9 cellular contexts compared by ENCODE assay signal in genomic region chr7:33423646-33424020, GRCh38.
DNase-seq lines count a peak whose midpoint lies in the region; ATAC-seq, FAIRE-seq and TF ChIP-seq lines count a peak whose summit lies in the region.
"Had no signal": no experiment of that assay in that cellular context is flagged by ENCODE, and none has a peak within 500 bp of the region (broad histone marks: within the 10 kb centered on the region; RNA-seq: fewer than 3 reads in every experiment).

No MANE protein-coding gene starts in this region.

- peaks cover under 1% of the 10 kb centered on the region for H3K27me3 Mint-ChIP-seq in Calu3 (ENCODE audit: unreplicated experiment)

- peak; percentile 71 for TF ChIP-seq CTCF in Calu3 (IDR thresholded peaks at IDR 0.05; ENCODE audit: unreplicated experiment)
- peak; percentile 43; the same call in 1 of the 2 replicates for TF ChIP-seq CTCF in Panc1 (IDR thresholded peaks at IDR 0.05)
- peak; percentile 39 for TF ChIP-seq CTCF in HepG2 (CRISPR knock-in tag; IDR thresholded peaks at IDR 0.05)

- intact Hi-C loops in Calu3 (cut with micrococcal nuclease; ENCODE audit: unreplicated experiment): loop anchor here (10.0 kb wide), 3 partner anchors 179 to 321 kb away; no protein-coding TSS in a partner anchor
- intact Hi-C loops in Panc1 (cut with micrococcal nuclease; ENCODE audit: unreplicated experiment): no loop called here
- intact Hi-C loops in HepG2 (cut with micrococcal nuclease; ENCODE audit: unreplicated experiment): no loop called here

- CTCF ChIA-PET in Calu3 (lab: Charles Lee): interaction anchor here (0.7 to 1.5 kb wide), 2 partner anchors 10 to 509 kb away, joined by 3 to 6 read pairs; no protein-coding TSS in a partner anchor
- CTCF ChIA-PET in Panc1 (lab: Charles Lee): no interaction called here
- CTCF ChIA-PET in HepG2 (lab: Yijun Ruan, JAX; ENCODE audit: low intra/inter-chr PET ratio, low total read pairs): interaction anchor here (1.3 kb wide), 1 partner anchor 321 kb away, joined by 3 read pairs; no protein-coding TSS in a partner anchor

- no peaks in the 10 kb centered on the region for H3K79me2 ChIP-seq in HepG2 (ENCODE audit: insufficient read depth, low read length)

- no peaks in the 10 kb centered on the region for H3K4me1 ChIP-seq in Panc1 (ENCODE audit: control insufficient read depth, insufficient read depth, low read length)
- H3K4me1 ChIP-seq in HepG2 (ENCODE audit: insufficient read depth, low read length): no peaks in the 10 kb centered on the region

- no peak overlapping the region for H3K4me2 ChIP-seq in HepG2 (ENCODE audit: low read depth, low read length)

- H3K27ac Mint-ChIP-seq in Calu3 (ENCODE audit: unreplicated experiment): no peak overlapping the region

- in situ Hi-C loops in Panc1 (cut with HindIII; ENCODE audit: low pct_unique_long_range_greater_than_20kb, low sequenced_read_pairs) (no loop called here), HepG2 (cut with HindIII; ENCODE audit: extremely low pct_ligation_motif_present, low pct_unique_long_range_greater_than_20kb) (no loop called here)

- peak; percentile 55 for DNase-seq in Calu3
- DNase-seq in Panc1 (ENCODE audit: low read depth, low spot score): peak; percentile 4
- peak; percentile 16 for DNase-seq in HepG2 (ENCODE audit: low spot score)
- no peak for DNase-seq in activated gamma-delta T cell (lab: John Stamatoyannopoulos, UW)
- DNase-seq in activated T-cell treated with anti-CD3 and anti-CD28 coated beads for 4 hours: no peak
- no peak for DNase-seq in substantia nigra (lab: John Stamatoyannopoulos, UW)

- H3K9ac ChIP-seq in HepG2 (ENCODE audit: insufficient read depth, low read depth, low read length): no peak overlapping the region

- H3K36me3 ChIP-seq in Panc1 (ENCODE audit: control insufficient read depth, insufficient read depth, low read length) (no peaks in the 10 kb centered on the region), HepG2 (replicated peaks in 1 of 2; ENCODE audit: control insufficient read depth in 1 of 2, insufficient read depth in 2 of 2, low read length in 2 of 2) (no peaks in the 10 kb centered on the region)

- no peaks in the 10 kb centered on the region for H3K27me3 ChIP-seq in Panc1 (ENCODE audit: control insufficient read depth, insufficient read depth, low read length)
- H3K27me3 ChIP-seq in HepG2 (ENCODE audit: control insufficient read depth in 1 of 2, insufficient read depth in 2 of 2, low read length in 2 of 2): no peaks in the 10 kb centered on the region

- H3K9me3 ChIP-seq in Panc1 (ENCODE audit: control insufficient read depth, insufficient read depth, low read depth, low read length) (no peaks in the 10 kb centered on the region), HepG2 (ENCODE audit: low read length) (no peaks in the 10 kb centered on the region)

- H3K27ac ChIP-seq in Panc1 (ENCODE audit: low read length): no peak overlapping the region
- H3K27ac ChIP-seq in HepG2 (ENCODE audit: extremely low read length, insufficient read depth, low read length): no peak overlapping the region
- no peak overlapping the region for H3K27ac ChIP-seq in substantia nigra (ENCODE audit: low read depth, low read length, poor library complexity, severe bottlenecking)
- H3K27ac ChIP-seq: epithelial cell of prostate had no signal

- BruUV-seq in Calu3 (replicated peaks; lab: Mats Ljungman, UMichigan) (no TSS peak), Panc1 (replicated peaks; lab: Mats Ljungman, UMichigan) (no TSS peak), HepG2 (replicated peaks; lab: Mats Ljungman, UMichigan) (no TSS peak)

- no peak overlapping the region for H3K4me3 Mint-ChIP-seq in Calu3 (ENCODE audit: low read depth, unreplicated experiment)

- H3K36me3 Mint-ChIP-seq in Calu3 (ENCODE audit: insufficient read depth, unreplicated experiment): no peaks in the 10 kb centered on the region

- H3K9me3 Mint-ChIP-seq in Calu3 (ENCODE audit: low read depth, unreplicated experiment): no peaks in the 10 kb centered on the region

- WGBS in HepG2 (ENCODE audit: low lambda C conversion rate): 4% methylated on average over 1 of the region's 1 CpG

- no peak for FAIRE-seq in HepG2 (lab: Jason Lieb, UNC)

- H4K20me1 ChIP-seq in HepG2 (ENCODE audit: insufficient read depth, low read length): no peaks in the 10 kb centered on the region

- no peak for TF ChIP-seq EP300 in HepG2 (IDR thresholded peaks at IDR 0.05; ENCODE audit: low read depth in 2 of 2, low read length in 2 of 2)
- TF ChIP-seq EP300 in HepG2 (CRISPR knock-in tag; IDR thresholded peaks at IDR 0.05; ENCODE audit: borderline replicate concordance): no peak

- no peaks in the 10 kb centered on the region for H3K4me1 Mint-ChIP-seq in Calu3 (ENCODE audit: low read depth, unreplicated experiment)

- no peak for TF ChIP-seq RAD21 in HepG2 (CRISPR knock-in tag; IDR thresholded peaks at IDR 0.05)

- no peak overlapping the region for H2AFZ ChIP-seq in HepG2 (ENCODE audit: low read length)

- no peak overlapping the region for H3K4me3 ChIP-seq in Panc1 (ENCODE audit: low read depth in 2 of 2, low read length in 2 of 2)
- no peak overlapping the region for H3K4me3 ChIP-seq in HepG2 (replicated peaks in 1 of 3; ENCODE audit: insufficient read depth in 1 of 3, low read depth in 2 of 3, low read length in 3 of 3)

- ATAC-seq in GM18907 (IDR thresholded peaks at IDR 0.05; ENCODE audit: unreplicated experiment) (peak; percentile 95), HG03045 (IDR thresholded peaks at IDR 0.05; ENCODE audit: unreplicated experiment) (peak; percentile 86), Panc1 (no peak), HepG2 (no peak)

- TF ChIP-seq POLR2A in HepG2 (IDR thresholded peaks at IDR 0.05; ENCODE audit: insufficient read depth in 1 of 2, low read depth in 2 of 2, low read length in 2 of 2): no peak

- POLR2A ChIA-PET in Panc1 (lab: Charles Lee): no interaction called here
- POLR2A ChIA-PET in HepG2 (lab: Yijun Ruan, JAX): no interaction called here

TF ChIP-seq in HepG2, 621 proteins besides CTCF, POLR2A, EP300 and RAD21:
- TF ChIP-seq, protein P1, sequence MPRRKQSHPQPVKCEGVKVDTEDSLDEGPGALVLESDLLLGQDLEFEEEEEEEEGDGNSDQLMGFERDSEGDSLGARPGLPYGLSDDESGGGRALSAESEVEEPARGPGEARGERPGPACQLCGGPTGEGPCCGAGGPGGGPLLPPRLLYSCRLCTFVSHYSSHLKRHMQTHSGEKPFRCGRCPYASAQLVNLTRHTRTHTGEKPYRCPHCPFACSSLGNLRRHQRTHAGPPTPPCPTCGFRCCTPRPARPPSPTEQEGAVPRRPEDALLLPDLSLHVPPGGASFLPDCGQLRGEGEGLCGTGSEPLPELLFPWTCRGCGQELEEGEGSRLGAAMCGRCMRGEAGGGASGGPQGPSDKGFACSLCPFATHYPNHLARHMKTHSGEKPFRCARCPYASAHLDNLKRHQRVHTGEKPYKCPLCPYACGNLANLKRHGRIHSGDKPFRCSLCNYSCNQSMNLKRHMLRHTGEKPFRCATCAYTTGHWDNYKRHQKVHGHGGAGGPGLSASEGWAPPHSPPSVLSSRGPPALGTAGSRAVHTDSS (CRISPR knock-in tag; conservative IDR thresholded peaks at IDR 0.05): no peak
- TF ChIP-seq ZNF563 (CRISPR knock-in tag; IDR thresholded peaks at IDR 0.05): no peak
- no peak for TF ChIP-seq ZNF577 (CRISPR knock-in tag; IDR thresholded peaks at IDR 0.05; ENCODE audit: borderline replicate concordance, low read depth)
- no peak for TF ChIP-seq SMARCC2 (IDR thresholded peaks at IDR 0.05)
- TF ChIP-seq, protein P2, sequence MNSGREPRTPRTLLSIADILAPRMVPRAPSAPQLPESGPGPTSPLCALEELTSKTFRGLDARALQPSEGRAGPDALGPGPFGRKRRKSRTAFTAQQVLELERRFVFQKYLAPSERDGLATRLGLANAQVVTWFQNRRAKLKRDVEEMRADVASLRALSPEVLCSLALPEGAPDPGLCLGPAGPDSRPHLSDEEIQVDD (CRISPR knock-in tag; IDR thresholded peaks at IDR 0.05; ENCODE audit: borderline replicate concordance): no peak
- TF ChIP-seq, protein P3, sequence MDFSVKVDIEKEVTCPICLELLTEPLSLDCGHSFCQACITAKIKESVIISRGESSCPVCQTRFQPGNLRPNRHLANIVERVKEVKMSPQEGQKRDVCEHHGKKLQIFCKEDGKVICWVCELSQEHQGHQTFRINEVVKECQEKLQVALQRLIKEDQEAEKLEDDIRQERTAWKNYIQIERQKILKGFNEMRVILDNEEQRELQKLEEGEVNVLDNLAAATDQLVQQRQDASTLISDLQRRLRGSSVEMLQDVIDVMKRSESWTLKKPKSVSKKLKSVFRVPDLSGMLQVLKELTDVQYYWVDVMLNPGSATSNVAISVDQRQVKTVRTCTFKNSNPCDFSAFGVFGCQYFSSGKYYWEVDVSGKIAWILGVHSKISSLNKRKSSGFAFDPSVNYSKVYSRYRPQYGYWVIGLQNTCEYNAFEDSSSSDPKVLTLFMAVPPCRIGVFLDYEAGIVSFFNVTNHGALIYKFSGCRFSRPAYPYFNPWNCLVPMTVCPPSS (IDR thresholded peaks at IDR 0.05): no peak
- TF ChIP-seq SMC3 (IDR thresholded peaks at IDR 0.05; ENCODE audit: low read length): peak; percentile 32; the same call in 1 of the 2 replicates
- no peak for TF ChIP-seq NKX3-1 (CRISPR knock-in tag; IDR thresholded peaks at IDR 0.05)
- peak; percentile 52 for TF ChIP-seq STAG1 (CRISPR knock-in tag; IDR thresholded peaks at IDR 0.05)
- no peak for TF ChIP-seq SNAI1 (CRISPR knock-in tag; IDR thresholded peaks at IDR 0.05; ENCODE audit: borderline replicate concordance)
- no peak for TF ChIP-seq ZNF484 (CRISPR knock-in tag; IDR thresholded peaks at IDR 0.05; ENCODE audit: borderline replicate concordance, low read depth)

Comparison
In these comparisons a context has a peak if more than half of its experiments do, and no peak if none do; other contexts are left out.
1. DNase-seq: peak in Calu3 (single experiment), Panc1 (single experiment) and HepG2 (single experiment); none in activated gamma-delta T cell (single experiment), activated T-cell treated with anti-CD3 and anti-CD28 coated beads for 4 hours (single experiment) and substantia nigra (0 of 49).
2. ATAC-seq: peak in GM18907 (single experiment) and HG03045 (single experiment); none in Panc1 (single experiment) and HepG2 (single experiment).
3. Peak in every context shown above with its lines, with median percentiles within 50 percentile points of each other: CTCF ChIP-seq.